In the genomic region with DNA sequence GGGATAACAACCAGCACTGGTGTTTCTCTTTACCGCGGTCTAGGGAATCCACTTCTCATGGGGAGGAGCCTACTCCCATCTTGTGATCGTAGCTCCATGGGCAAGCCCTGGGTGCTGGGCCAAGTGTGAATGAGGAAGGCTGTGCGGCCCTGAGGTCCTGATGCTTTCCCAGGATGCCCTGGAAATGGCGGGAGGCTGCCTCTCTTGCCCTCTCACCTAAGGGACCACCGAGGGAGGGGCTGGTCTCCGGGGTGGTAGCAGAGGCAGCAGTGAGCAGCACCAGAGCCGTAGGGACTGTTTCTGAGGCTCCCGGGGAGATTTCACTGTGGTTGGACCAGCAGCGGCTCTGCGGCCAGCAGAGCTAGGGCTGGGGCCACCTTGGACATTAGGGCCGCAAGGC, we compare ENCODE assay signal across 22 cellular contexts. TPM values are rescaled to one million over a fixed set of nuclear protein-coding genes. Genes with fewer than 3 reads are reported as not detected.
DNase-seq lines count a peak whose midpoint lies in the region; ATAC-seq, FAIRE-seq and TF ChIP-seq lines count a peak whose summit lies in the region.
"Had no signal": no experiment of that assay in that cellular context is flagged by ENCODE, and none has a peak within 500 bp of the region (broad histone marks: within the 10 kb centered on the region; RNA-seq: fewer than 3 reads in every experiment).

No MANE protein-coding gene starts in this region.

- H3K9me3 ChIP-seq in K562 (replicated peaks; ENCODE audit: control insufficient read depth, insufficient read depth, low read depth, low read length), result no peaks in the 10 kb centered on the region
- H3K9me3 ChIP-seq: BE2C had no signal

- no peaks in the 10 kb centered on the region for H4K20me1 ChIP-seq in GM23338 (replicated peaks; ENCODE audit: insufficient read depth)
- H4K20me1 ChIP-seq in K562 (replicated peaks; ENCODE audit: control insufficient read depth, insufficient read depth, low read length), result no peaks in the 10 kb centered on the region

- POLR2A ChIA-PET in K562 (lab: Yijun Ruan, JAX), result interaction anchor here (0.6 kb wide), 1 partner anchor 43 kb away, joined by 3 read pairs; no protein-coding TSS in a partner anchor

- no peaks in the 10 kb centered on the region for H3K9me1 ChIP-seq in K562 (ENCODE audit: control insufficient read depth, insufficient read depth, low read length)

- DNase-seq in GM23338 (ENCODE audit: low spot score), result no peak
- DNase-seq in K562 (ENCODE audit: extremely low read depth in 1 of 4, low spot score in 3 of 4), result no peak
- DNase-seq in osteocyte (ENCODE audit: extremely low spot score, unreplicated experiment), result peak; percentile 77
- no peak for DNase-seq in central memory CD4-positive, alpha-beta T cell
- no peak for DNase-seq in C1 segment of cervical spinal cord (lab: John Stamatoyannopoulos, UW)
- no peak for DNase-seq in NCI-H1436 (lab: John Stamatoyannopoulos, UW)
- no peak for DNase-seq in activated T-cell treated with anti-CD3 and anti-CD28 coated beads, Interleukin-2, amount 50 U/mL, for 24 hours
- DNase-seq: ACHN; BE2C; CD8-positive, alpha-beta T cell; COR-L47; DMS 273 treated with DMSO at 0.1 percent for 48 hours; HCEC 1CT; IMR-90; KBM-7 had no signal

- H3K27me3 Mint-ChIP-seq in GM23338 (ENCODE audit: insufficient read depth, low read depth, poor library complexity) (peaks cover 10% of the 10 kb centered on the region), osteocyte (ENCODE audit: unreplicated experiment) (peaks cover 26% of the 10 kb centered on the region)
- H3K27me3 Mint-ChIP-seq in activated T-cell treated with anti-CD3 and anti-CD28 coated beads, Interleukin-2, amount 50 U/mL, for 24 hours, result peaks cover 4% of the 10 kb centered on the region

- H3K27me3 ChIP-seq in GM23338 (ENCODE audit: insufficient read depth), result no peaks in the 10 kb centered on the region
- H3K27me3 ChIP-seq in K562 (ENCODE audit: control insufficient read depth in 2 of 2, insufficient read depth in 2 of 2, low read length in 2 of 2), result peaks cover 0 to 5% of the 10 kb centered on the region in 2 experiments; a peak in 2 of 5 replicates
- H3K27me3 ChIP-seq: BE2C had no signal

- no peaks in the 10 kb centered on the region for H3F3A ChIP-seq in GM23338 (replicated peaks; ENCODE audit: low read depth)

- BruUV-seq in K562 (replicated peaks; lab: Mats Ljungman, UMichigan), result no TSS peak

- H3K9me3 Mint-ChIP-seq in GM23338, result no peaks in the 10 kb centered on the region
- no peaks in the 10 kb centered on the region for H3K9me3 Mint-ChIP-seq in osteocyte (ENCODE audit: unreplicated experiment)
- no peaks in the 10 kb centered on the region for H3K9me3 Mint-ChIP-seq in activated T-cell treated with anti-CD3 and anti-CD28 coated beads, Interleukin-2, amount 50 U/mL, for 24 hours
- H3K9me3 Mint-ChIP-seq: CD8-positive, alpha-beta T cell had no signal

- CTCF ChIA-PET in K562 (lab: Yijun Ruan, JAX; ENCODE audit: low intra/inter-chr PET ratio), result no interaction called here

- in situ Hi-C loops in K562 (cut with MboI), result loop anchor here (10.0 kb wide), 1 partner anchor 173 kb away; no protein-coding TSS in a partner anchor

- no peaks in the 10 kb centered on the region for H3K79me2 ChIP-seq in GM23338 (replicated peaks; ENCODE audit: insufficient read depth)
- no peaks in the 10 kb centered on the region for H3K79me2 ChIP-seq in K562 (ENCODE audit: control insufficient read depth, insufficient read depth, low read length)

- TF ChIP-seq CTCF in GM23338 (conservative IDR thresholded peaks at IDR 0.05; ENCODE audit: low read depth in 2 of 2) (no peak), K562 (IDR thresholded peaks at IDR 0.05 in 2 of 3, conservative IDR thresholded peaks at IDR 0.05 in 1 of 3; ENCODE audit: insufficient read depth in 2 of 3, low read depth in 1 of 3, low read length in 3 of 3) (no peak), osteocyte (IDR thresholded peaks at IDR 0.05) (no peak)

- TF ChIP-seq POLR2A in K562 (conservative IDR thresholded peaks at IDR 0.05), result no peak

- H3K27ac Mint-ChIP-seq in GM23338, result no peak overlapping the region
- no peak overlapping the region for H3K27ac Mint-ChIP-seq in osteocyte (ENCODE audit: unreplicated experiment)
- no peak overlapping the region for H3K27ac Mint-ChIP-seq in activated T-cell treated with anti-CD3 and anti-CD28 coated beads, Interleukin-2, amount 50 U/mL, for 24 hours
- H3K27ac Mint-ChIP-seq: CD8-positive, alpha-beta T cell had no signal

- H3K4me1 Mint-ChIP-seq in GM23338 (no peaks in the 10 kb centered on the region), osteocyte (ENCODE audit: unreplicated experiment) (no peaks in the 10 kb centered on the region)
- peaks cover 1% of the 10 kb centered on the region for H3K4me1 Mint-ChIP-seq in activated T-cell treated with anti-CD3 and anti-CD28 coated beads, Interleukin-2, amount 50 U/mL, for 24 hours (ENCODE audit: low read depth)

- H3K4me3 Mint-ChIP-seq in GM23338 (no peak overlapping the region), osteocyte (ENCODE audit: unreplicated experiment) (no peak overlapping the region)
- no peak overlapping the region for H3K4me3 Mint-ChIP-seq in activated T-cell treated with anti-CD3 and anti-CD28 coated beads, Interleukin-2, amount 50 U/mL, for 24 hours
- H3K4me3 Mint-ChIP-seq: CD8-positive, alpha-beta T cell had no signal

- H3K4me2 ChIP-seq in GM23338, result no peak overlapping the region
- H3K4me2 ChIP-seq in K562 (ENCODE audit: insufficient read depth, low read length), result no peak overlapping the region

- TF ChIP-seq EP300 in K562 (IDR thresholded peaks at IDR 0.05; ENCODE audit: low read length), result no peak

- no peak for FAIRE-seq in K562 (lab: Jason Lieb, UNC)
- FAIRE-seq: A204.1, G401.6, GM12891, GM19239 had no signal

- no peaks in the 10 kb centered on the region for H3K36me3 Mint-ChIP-seq in GM23338 (ENCODE audit: low read depth)
- H3K36me3 Mint-ChIP-seq in osteocyte (ENCODE audit: unreplicated experiment), result no peaks in the 10 kb centered on the region
- H3K36me3 Mint-ChIP-seq in activated T-cell treated with anti-CD3 and anti-CD28 coated beads, Interleukin-2, amount 50 U/mL, for 24 hours (ENCODE audit: low read depth), result no peaks in the 10 kb centered on the region
- H3K36me3 Mint-ChIP-seq: CD8-positive, alpha-beta T cell had no signal

- peak overlapping the region; percentile 72; the same call in 1 of the 2 replicates for H2AFZ ChIP-seq in GM23338
- H2AFZ ChIP-seq in K562 (ENCODE audit: low read depth, low read length), result no peak overlapping the region

- no peak overlapping the region for H3K9ac ChIP-seq in K562 (ENCODE audit: insufficient read depth in 1 of 2, low read depth in 2 of 2, low read length in 2 of 2)

- H3K4me3 ChIP-seq in GM23338 (no peak overlapping the region), K562 (no peak overlapping the region)

- H3K27ac ChIP-seq in GM23338 (ENCODE audit: low read depth), result no peak overlapping the region
- no peak overlapping the region for H3K27ac ChIP-seq in K562 (ENCODE audit: extremely low read depth, low read depth, low read length)
- H3K27ac ChIP-seq: HL-60 had no signal

- H3K36me3 ChIP-seq in GM23338 (ENCODE audit: insufficient read depth) (no peaks in the 10 kb centered on the region), K562 (ENCODE audit: control insufficient read depth, insufficient read depth, low read length) (no peaks in the 10 kb centered on the region)
- H3K36me3 ChIP-seq: BE2C had no signal

- peaks cover 4% of the 10 kb centered on the region; the same call in 1 of the 2 replicates for H3K9me2 ChIP-seq in GM23338 (ENCODE audit: insufficient read depth)

- intact Hi-C loops in K562 (cut with micrococcal nuclease), result no loop called here

- no peak for TF ChIP-seq RAD21 in K562 (CRISPR knock-in tag; conservative IDR thresholded peaks at IDR 0.05 in 1 of 2, IDR thresholded peaks at IDR 0.05 in 1 of 2)

- 30% methylated on average over 9 of the region's 12 CpGs for WGBS in K562 (ENCODE audit: insufficient coverage, low coverage, missing lambda C conversion rate)

- no peaks in the 10 kb centered on the region for H3K4me1 ChIP-seq in GM23338 (ENCODE audit: insufficient read depth)
- H3K4me1 ChIP-seq in K562 (replicated peaks in 1 of 2; ENCODE audit: control insufficient read depth in 2 of 2, insufficient read depth in 2 of 2, low read length in 2 of 2), result peaks cover 0 to 3% of the 10 kb centered on the region in 2 experiments; a peak in 1 of 5 replicates
- H3K4me1 ChIP-seq: BE2C had no signal

- ATAC-seq in GM23338 (no peak; the same call in 2 of the 3 replicates), K562 (peak; percentile 35)
- ATAC-seq: CD8-positive, alpha-beta T cell had no signal

RNA-seq across cellular contexts. Expression of a gene that starts 15.5 kb away (rescaled TPM):
- 0.43 and 2.2 TPM in 2 replicates for total RNA-seq in GM23338 (2014; rRNA removed; shearing (Covaris generic))
- polyA plus RNA-seq in GM23338 (2016; fragmentation: Nextera tagmentation; extraction: Ambion mirVana) (6.3 and 10.2 TPM in 2 replicates), K562 (2011; rRNA removed) (not detected in 2 replicates), K562 (2014; fragmentation: Illumina TruSeq; extraction: Trizol) (not detected in 2 replicates), K562 (2014; fragmentation: Nextera tagmentation; extraction: Ambion mirVana) (not detected), K562 (2014; rRNA removed) (not detected in 2 replicates)
- total RNA-seq in K562 (2011; cell fraction: chromatin; rRNA removed; ENCODE audit: low replicate concordance), result not detected in 2 replicates
- total RNA-seq in K562 (2011; cell fraction: nucleolus; rRNA removed), result not detected in 2 replicates
- not detected in 2 replicates for total RNA-seq in K562 (2011; cell fraction: nucleoplasm; rRNA removed)
- total RNA-seq in K562 (2014; rRNA removed) (not detected in 2 replicates), K562 (2014; rRNA removed; fragmentation: Illumina TruSeq; extraction: Trizol) (not detected in 2 replicates), K562 (2015; rRNA removed; fragmentation: Illumina TruSeq; extraction: Trizol) (not detected in 2 replicates), K562 (2021) (not detected in 2 replicates), osteocyte (not detected in 2 replicates)
- not detected in 2 replicates for polyA plus RNA-seq in K562 (2011; cell fraction: cytosol; rRNA removed)
- not detected in 2 replicates for polyA plus RNA-seq in K562 (2011; cell fraction: nucleus; rRNA removed)
- polyA plus RNA-seq in K562 (2012), result not detected in 2 replicates
- polyA minus RNA-seq in K562 (2011; rRNA and poly(A)+ RNA removed), result not detected in 2 replicates
- not detected in 2 replicates for polyA minus RNA-seq in K562 (2011; cell fraction: cytosol; rRNA and poly(A)+ RNA removed)
- not detected in 2 replicates for polyA minus RNA-seq in K562 (2011; cell fraction: nucleus; rRNA and poly(A)+ RNA removed)
- total RNA-seq: H4, HT1080 had no signal

RNA-seq across cellular contexts. Expression of a gene that starts 19.8 kb away (rescaled TPM):
- total RNA-seq in GM23338 (2014; rRNA removed; shearing (Covaris generic)), result 17.4 and 25.3 TPM in 2 replicates
- polyA plus RNA-seq in GM23338 (2016; fragmentation: Nextera tagmentation; extraction: Ambion mirVana) (15.0 and 15.2 TPM in 2 replicates), K562 (2011; rRNA removed) (4.2 and 5.8 TPM in 2 replicates), K562 (2014; fragmentation: Illumina TruSeq; extraction: Trizol) (11.8 and 13.4 TPM in 2 replicates), K562 (2014; fragmentation: Nextera tagmentation; extraction: Ambion mirVana) (1 to 10 TPM; 1.5 to 1.9 TPM), K562 (2014; rRNA removed) (10.4 and 11.0 TPM in 2 replicates)
- 50.9 and 73.3 TPM in 2 replicates for total RNA-seq in K562 (2011; cell fraction: chromatin; rRNA removed; ENCODE audit: low replicate concordance)
- total RNA-seq in K562 (2011; cell fraction: nucleolus; rRNA removed), result 20.0 and 25.8 TPM in 2 replicates
- 27.0 and 28.9 TPM in 2 replicates for total RNA-seq in K562 (2011; cell fraction: nucleoplasm; rRNA removed)
- total RNA-seq in K562 (2014; rRNA removed) (15.1 and 16.8 TPM in 2 replicates), K562 (2014; rRNA removed; fragmentation: Illumina TruSeq; extraction: Trizol) (11.2 and 12.5 TPM in 2 replicates), K562 (2015; rRNA removed; fragmentation: Illumina TruSeq; extraction: Trizol) (10.8 and 11.6 TPM in 2 replicates), K562 (2021) (17.3 and 19.2 TPM in 2 replicates), osteocyte (30.0 and 34.3 TPM in 2 replicates)
- 6.0 and 10.4 TPM in 2 replicates for polyA plus RNA-seq in K562 (2011; cell fraction: cytosol; rRNA removed)
- 25.1 and 33.5 TPM in 2 replicates for polyA plus RNA-seq in K562 (2011; cell fraction: nucleus; rRNA removed)
- 12.2 and 13.6 TPM in 2 replicates for polyA plus RNA-seq in K562 (2012)
- polyA minus RNA-seq in K562 (2011; rRNA and poly(A)+ RNA removed), result 7.0 and 8.4 TPM in 2 replicates
- polyA minus RNA-seq in K562 (2011; cell fraction: cytosol; rRNA and poly(A)+ RNA removed), result 5.3 and 5.9 TPM in 2 replicates
- 15.8 and 20.1 TPM in 2 replicates for polyA minus RNA-seq in K562 (2011; cell fraction: nucleus; rRNA and poly(A)+ RNA removed)
